8 cellular contexts compared by ENCODE assay signal in genomic region chr15:31391687-31392671, GRCh38.
DNase-seq lines count a peak whose midpoint lies in the region; ATAC-seq lines count a peak whose summit lies in the region.

No MANE protein-coding gene starts in this region.

- ATAC-seq in GM21381 (IDR thresholded peaks at IDR 0.05; ENCODE audit: unreplicated experiment) = peak; percentile 90
- peak; percentile 90 for ATAC-seq in sciatic nerve

- peak; percentile 35 for DNase-seq in Caki2 (ENCODE audit: low read depth)
- peak; percentile 43 for DNase-seq in HT-29 (ENCODE audit: low spot score)
- peak; percentile 71 for DNase-seq in T-helper 22 cell (ENCODE audit: low read depth)
- DNase-seq in anterior cingulate cortex (lab: John Stamatoyannopoulos, UW) = peak in 30 of 58 donors; percentile 16 to 64 (median 39)
- DNase-seq in hypothalamus (lab: John Stamatoyannopoulos, UW) = peak in 27 of 51 donors; percentile 20 to 67 (median 41)
- DNase-seq in sciatic nerve (ENCODE audit: low spot score) = peak; percentile 91
- no peak for DNase-seq in KG1 (lab: John Stamatoyannopoulos, UW)

- intact Hi-C loops in sciatic nerve (cut with DNase I) = no loop called here

- in situ Hi-C loops in Caki2 (cut with HindIII; ENCODE audit: low pct_unique_long_range_greater_than_20kb, low sequenced_read_pairs) = no loop called here
